11 cellular contexts compared by ENCODE assay signal in genomic region chr9:136926154-136926704, GRCh38. TPM values are rescaled to one million over a fixed set of nuclear protein-coding genes. Genes with fewer than 3 reads are reported as not detected.
DNase-seq lines count a peak whose midpoint lies in the region; ATAC-seq and TF ChIP-seq lines count a peak whose summit lies in the region.
"Had no signal": no experiment of that assay in that cellular context is flagged by ENCODE, and none has a peak within 500 bp of the region (broad histone marks: within the 10 kb centered on the region; RNA-seq: fewer than 3 reads in every experiment).

No MANE protein-coding gene starts in this region.

- peaks cover 0 to 61% of the 10 kb centered on the region in 2 donors for H3K36me3 ChIP-seq in left lung

- no peak overlapping the region for H3K27ac ChIP-seq in left lung

- H3K4me1 ChIP-seq in left lung: peaks cover 0 to 9% of the 10 kb centered on the region in 2 donors

- ATAC-seq in left lung: peak; percentile 9

- no peak overlapping the region for H3K4me3 ChIP-seq in left lung
- H3K4me3 ChIP-seq: dorsolateral prefrontal cortex had no signal

- in situ Hi-C loops in SK-MEL-5 (cut with HindIII; ENCODE audit: low pct_unique_long_range_greater_than_20kb, low sequenced_read_pairs): loop anchor here (25.0 kb wide), 2 partner anchors 111 to 114 kb away; partner anchors contain the start of genes ABCA2, FUT7, NPDC1 and RABL6

- TF ChIP-seq CTCF in left lung (IDR thresholded peaks at IDR 0.05): no peak

- intact Hi-C loops in left lung (cut with DNase I): no loop called here

- H3K9me3 ChIP-seq in left lung: no peaks in the 10 kb centered on the region

- H3K27me3 ChIP-seq in left lung: no peaks in the 10 kb centered on the region
- H3K27me3 ChIP-seq: dorsolateral prefrontal cortex had no signal

- DNase-seq in ELR (ENCODE audit: low read depth): peak; percentile 27
- DNase-seq in SK-MEL-5 (ENCODE audit: low read depth, low spot score): peak; percentile 52
- no peak for DNase-seq in left lung
- no peak for DNase-seq in ureter (ENCODE audit: low spot score)
- no peak for DNase-seq in activated naive CD4-positive, alpha-beta T cell treated with Interleukin-2 at 50 U/mL for 16 hours
- no peak for DNase-seq in NCI-H1436 (lab: John Stamatoyannopoulos, UW)
- DNase-seq: activated T-cell treated with anti-CD3 and anti-CD28 coated beads, Interleukin-2, amount 50 U/mL, for 4 hours; AML-193; dorsolateral prefrontal cortex; NCI-H2107; NK-92 treated with Interleukin-12 subunit alpha and Interleukin-12 subunit beta, amount 100 ng/mL, for 24 hours had no signal

RNA-seq across cellular contexts. Expression of gene FBXW5, which starts 18.3 kb away (rescaled TPM):
- total RNA-seq in SK-MEL-5 (2014; rRNA removed; shearing (Covaris generic)): 141 and 174 TPM in 2 replicates
- polyA plus RNA-seq in SK-MEL-5 (2015; cell fraction: cytosol; rRNA removed): 148 and 150 TPM in 2 replicates
- polyA plus RNA-seq in SK-MEL-5 (2015; cell fraction: nucleus; rRNA removed): 756 and 926 TPM in 2 replicates
- total RNA-seq in left lung (100 to 1,000 TPM in 1 of 2 donors, 10 to 100 TPM in 1; 98.5 to 111 TPM), ureter (62.4 TPM)

RNA-seq across cellular contexts. Expression of gene C8G, which starts 18.8 kb away (rescaled TPM):
- 0.45 and 0.53 TPM in 2 replicates for total RNA-seq in SK-MEL-5 (2014; rRNA removed; shearing (Covaris generic))
- 0.70 and 4.2 TPM in 2 replicates for polyA plus RNA-seq in SK-MEL-5 (2015; cell fraction: cytosol; rRNA removed)
- polyA plus RNA-seq in SK-MEL-5 (2015; cell fraction: nucleus; rRNA removed): 2.2 and 15.1 TPM in 2 replicates
- 1 to 10 TPM; 1.2 TPM for total RNA-seq in left lung
- total RNA-seq in ureter: 1.6 TPM

RNA-seq across cellular contexts. Expression of gene LCN12, which starts 25.8 kb away (rescaled TPM):
- total RNA-seq in SK-MEL-5 (2014; rRNA removed; shearing (Covaris generic)): not detected in 2 replicates
- polyA plus RNA-seq in SK-MEL-5 (2015; cell fraction: cytosol; rRNA removed): not detected in 2 replicates
- polyA plus RNA-seq in SK-MEL-5 (2015; cell fraction: nucleus; rRNA removed): 1.0 and 3.6 TPM in 2 replicates
- total RNA-seq in left lung (1 to 10 TPM; 2.1 to 4.5 TPM), ureter (3.4 TPM)

RNA-seq across cellular contexts. Expression of gene TRAF2, which starts 39.9 kb away (rescaled TPM):
- 13.5 and 16.4 TPM in 2 replicates for total RNA-seq in SK-MEL-5 (2014; rRNA removed; shearing (Covaris generic))
- 29.8 and 36.4 TPM in 2 replicates for polyA plus RNA-seq in SK-MEL-5 (2015; cell fraction: cytosol; rRNA removed)
- polyA plus RNA-seq in SK-MEL-5 (2015; cell fraction: nucleus; rRNA removed): 43.3 and 44.2 TPM in 2 replicates
- total RNA-seq in left lung (10 to 100 TPM; 17.2 to 22.4 TPM), ureter (16.4 TPM)

RNA-seq across cellular contexts. Expression of gene PTGDS, which starts 51.1 kb away (rescaled TPM):
- total RNA-seq in SK-MEL-5 (2014; rRNA removed; shearing (Covaris generic)): not detected in 2 replicates
- polyA plus RNA-seq in SK-MEL-5 (2015; cell fraction: cytosol; rRNA removed): 0.24 TPM in 1 of 2 replicates, not detected in the other
- not detected in 2 replicates for polyA plus RNA-seq in SK-MEL-5 (2015; cell fraction: nucleus; rRNA removed)
- total RNA-seq in left lung: 100 to 1,000 TPM; 133 to 137 TPM
- total RNA-seq in ureter: 111 TPM

Comparison
In these comparisons a context has a peak if more than half of its experiments do, and no peak if none do; other contexts are left out.
1. DNase-seq: peak in ELR (single experiment) and SK-MEL-5 (single experiment); none in left lung (0 of 2), ureter (single experiment), activated naive CD4-positive, alpha-beta T cell treated with Interleukin-2 at 50 U/mL for 16 hours (single experiment) and NCI-H1436 (single experiment).